8 cellular contexts compared by ENCODE assay signal in genomic region chr19:49301165-49301865, GRCh38. TPM values are rescaled to one million over a fixed set of nuclear protein-coding genes. Genes with fewer than 3 reads are reported as not detected.
DNase-seq lines count a peak whose midpoint lies in the region; ATAC-seq and TF ChIP-seq lines count a peak whose summit lies in the region.

No MANE protein-coding gene starts in this region.

- no peaks in the 10 kb centered on the region for H3K4me1 Mint-ChIP-seq in activated CD8-positive, alpha-beta T cell treated with anti-CD3 and anti-CD28 coated beads for 36 hours (ENCODE audit: low read depth)
- peaks cover 16% of the 10 kb centered on the region for H3K4me1 Mint-ChIP-seq in memory B cell

- H3K4me1 ChIP-seq in effector memory CD4-positive, alpha-beta T cell (ENCODE audit: control insufficient read depth, insufficient read depth, low read length, poor library complexity, severe bottlenecking): no peaks in the 10 kb centered on the region

- H3K36me3 ChIP-seq in effector memory CD4-positive, alpha-beta T cell (ENCODE audit: control insufficient read depth, insufficient read depth, low read length): no peaks in the 10 kb centered on the region

- no peak overlapping the region for H3K27ac Mint-ChIP-seq in activated CD8-positive, alpha-beta T cell treated with anti-CD3 and anti-CD28 coated beads for 36 hours
- H3K27ac Mint-ChIP-seq in memory B cell: no peak overlapping the region

- H3K36me3 Mint-ChIP-seq in activated CD8-positive, alpha-beta T cell treated with anti-CD3 and anti-CD28 coated beads for 36 hours (ENCODE audit: low read depth): no peaks in the 10 kb centered on the region
- peaks cover 19% of the 10 kb centered on the region for H3K36me3 Mint-ChIP-seq in memory B cell

- intact Hi-C loops in activated CD8-positive, alpha-beta T cell treated with anti-CD3 and anti-CD28 coated beads for 36 hours (cut with micrococcal nuclease): no loop called here

- CTCF ChIA-PET in activated CD8-positive, alpha-beta T cell treated with anti-CD3 and anti-CD28 coated beads for 36 hours (lab: Charles Lee): interaction anchor here (0.6 to 4.2 kb wide), 46 partner anchors 9 to 215 kb away, joined by 3 to 41 read pairs (median 4); partner anchors contain the start of genes CD37, FLT3LG and SLC6A16

- no peak overlapping the region for H3K4me3 ChIP-seq in effector memory CD4-positive, alpha-beta T cell (ENCODE audit: insufficient read depth, low read depth, low read length, poor library complexity, severe bottlenecking)

- POLR2A ChIA-PET in activated CD8-positive, alpha-beta T cell treated with anti-CD3 and anti-CD28 coated beads for 36 hours (lab: Charles Lee): no interaction called here

- H3K4me3 Mint-ChIP-seq in activated CD8-positive, alpha-beta T cell treated with anti-CD3 and anti-CD28 coated beads for 36 hours: no peak overlapping the region
- peak overlapping the region; percentile 68 for H3K4me3 Mint-ChIP-seq in memory B cell

- peak; percentile 77 for ATAC-seq in HG02642 (IDR thresholded peaks at IDR 0.05; ENCODE audit: poor library complexity, unreplicated experiment)
- peak; percentile 99 for ATAC-seq in activated CD8-positive, alpha-beta T cell treated with anti-CD3 and anti-CD28 coated beads for 36 hours
- ATAC-seq in memory B cell (ENCODE audit: low read depth): peak; percentile 100
- ATAC-seq in HG02623 (IDR thresholded peaks at IDR 0.05; ENCODE audit: unreplicated experiment): no peak

- no peaks in the 10 kb centered on the region for H3K27me3 Mint-ChIP-seq in activated CD8-positive, alpha-beta T cell treated with anti-CD3 and anti-CD28 coated beads for 36 hours
- no peaks in the 10 kb centered on the region for H3K27me3 Mint-ChIP-seq in memory B cell

- H3K27ac ChIP-seq in effector memory CD4-positive, alpha-beta T cell (ENCODE audit: insufficient read depth, low read length, poor library complexity, severe bottlenecking): no peak overlapping the region

- H3K9me3 Mint-ChIP-seq in activated CD8-positive, alpha-beta T cell treated with anti-CD3 and anti-CD28 coated beads for 36 hours: no peaks in the 10 kb centered on the region
- peaks cover 5% of the 10 kb centered on the region for H3K9me3 Mint-ChIP-seq in memory B cell

- H3K27me3 ChIP-seq in effector memory CD4-positive, alpha-beta T cell (replicated peaks; ENCODE audit: control insufficient read depth, insufficient read depth, low read length, poor library complexity, severe bottlenecking): no peaks in the 10 kb centered on the region

- DNase-seq in CMK (ENCODE audit: low read depth) (peak; percentile 67), NCI-H774 (lab: John Stamatoyannopoulos, UW) (peak; percentile 9), memory B cell (ENCODE audit: low spot score in 2 of 2) (peak; percentile 82 to 83)
- peak; percentile 93 for DNase-seq in activated CD8-positive, alpha-beta T cell treated with anti-CD3 and anti-CD28 coated beads for 36 hours
- DNase-seq in effector memory CD4-positive, alpha-beta T cell: peak; percentile 42 to 70 (median 57)
- DNase-seq in stimulated activated CD8-positive, alpha-beta memory T cell treated with anti-CD3 and anti-CD28 coated beads, Interleukin-12 subunit alpha, Interleukin-12 subunit beta, amount 100 ng/mL, for 4 hours (ENCODE audit: low read depth): peak; percentile 50

- peak; percentile 96 for TF ChIP-seq CTCF in activated CD8-positive, alpha-beta T cell treated with anti-CD3 and anti-CD28 coated beads for 36 hours (IDR thresholded peaks at IDR 0.05)

- H3K9me3 ChIP-seq in effector memory CD4-positive, alpha-beta T cell (ENCODE audit: control insufficient read depth, low read length): no peaks in the 10 kb centered on the region

RNA-seq across cellular contexts. Expression of gene SLC6A16, which starts 23.7 kb away (rescaled TPM):
- 1 to 10 TPM in 1 of 2 experiments, under 1 TPM in 1; 0.61 to 1.1 TPM for total RNA-seq in activated CD8-positive, alpha-beta T cell treated with anti-CD3 and anti-CD28 coated beads for 36 hours

RNA-seq across cellular contexts. Expression of gene CD37, which starts 33.9 kb away (rescaled TPM):
- 100 to 1,000 TPM; 131 to 137 TPM for total RNA-seq in activated CD8-positive, alpha-beta T cell treated with anti-CD3 and anti-CD28 coated beads for 36 hours

Comparison
In these comparisons a context has a peak if more than half of its experiments do, and no peak if none do; other contexts are left out.
1. DNase-seq: peak in every context shown above with its lines; median percentile 93 in activated CD8-positive, alpha-beta T cell treated with anti-CD3 and anti-CD28 coated beads for 36 hours; 82 in memory B cell; 67 in CMK; 57 in effector memory CD4-positive, alpha-beta T cell; 50 in stimulated activated CD8-positive, alpha-beta memory T cell treated with anti-CD3 and anti-CD28 coated beads, Interleukin-12 subunit alpha, Interleukin-12 subunit beta, amount 100 ng/mL, for 4 hours; 9 in NCI-H774.